ENCODE assay signal across 8 cellular contexts in the genomic region with DNA sequence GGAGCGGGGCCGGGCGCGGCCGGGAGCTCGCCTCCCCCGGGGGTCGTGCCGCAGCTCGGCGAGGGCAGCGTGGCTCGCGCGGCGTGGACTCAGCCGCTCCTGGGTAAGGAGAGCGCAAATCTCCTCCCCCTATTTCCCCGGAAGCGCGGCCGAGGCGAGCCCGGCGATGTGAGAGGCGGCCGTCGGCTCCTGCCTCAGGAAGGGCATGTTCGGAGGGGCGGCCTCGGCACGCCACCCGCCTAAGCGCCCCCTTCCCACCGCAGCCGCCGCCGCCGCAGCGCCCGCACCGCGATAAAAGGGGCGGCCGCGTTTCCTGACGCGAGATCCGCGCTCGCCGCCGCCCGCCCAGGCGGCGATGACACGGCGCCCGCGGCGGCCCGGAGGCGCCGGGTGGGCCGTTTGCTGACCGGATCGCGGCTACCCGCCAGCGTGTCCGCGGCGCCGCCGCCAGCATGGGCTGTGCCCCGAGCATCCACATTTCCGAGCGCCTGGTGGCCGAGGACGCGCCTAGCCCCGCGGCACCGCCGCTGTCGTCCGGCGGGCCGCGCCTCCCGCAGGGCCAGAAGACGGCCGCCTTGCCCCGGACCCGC. TPM values are rescaled to one million over a fixed set of nuclear protein-coding genes. Genes with fewer than 3 reads are reported as not detected.
A peak's percentile ranks its signal among the peaks of the same experiment; 100 is the strongest.
DNase-seq lines count a peak whose midpoint lies in the region; ATAC-seq and TF ChIP-seq lines count a peak whose summit lies in the region.

A gene with protein sequence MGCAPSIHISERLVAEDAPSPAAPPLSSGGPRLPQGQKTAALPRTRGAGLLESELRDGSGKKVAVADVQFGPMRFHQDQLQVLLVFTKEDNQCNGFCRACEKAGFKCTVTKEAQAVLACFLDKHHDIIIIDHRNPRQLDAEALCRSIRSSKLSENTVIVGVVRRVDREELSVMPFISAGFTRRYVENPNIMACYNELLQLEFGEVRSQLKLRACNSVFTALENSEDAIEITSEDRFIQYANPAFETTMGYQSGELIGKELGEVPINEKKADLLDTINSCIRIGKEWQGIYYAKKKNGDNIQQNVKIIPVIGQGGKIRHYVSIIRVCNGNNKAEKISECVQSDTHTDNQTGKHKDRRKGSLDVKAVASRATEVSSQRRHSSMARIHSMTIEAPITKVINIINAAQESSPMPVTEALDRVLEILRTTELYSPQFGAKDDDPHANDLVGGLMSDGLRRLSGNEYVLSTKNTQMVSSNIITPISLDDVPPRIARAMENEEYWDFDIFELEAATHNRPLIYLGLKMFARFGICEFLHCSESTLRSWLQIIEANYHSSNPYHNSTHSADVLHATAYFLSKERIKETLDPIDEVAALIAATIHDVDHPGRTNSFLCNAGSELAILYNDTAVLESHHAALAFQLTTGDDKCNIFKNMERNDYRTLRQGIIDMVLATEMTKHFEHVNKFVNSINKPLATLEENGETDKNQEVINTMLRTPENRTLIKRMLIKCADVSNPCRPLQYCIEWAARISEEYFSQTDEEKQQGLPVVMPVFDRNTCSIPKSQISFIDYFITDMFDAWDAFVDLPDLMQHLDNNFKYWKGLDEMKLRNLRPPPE (plus strand): TSS at position 146 of the 590 bp plus-strand sequence. CDS start 307 bp downstream, at position 453.

- intact Hi-C loops in activated CD8-positive, alpha-beta T cell treated with anti-CD3 and anti-CD28 coated beads for 36 hours (cut with micrococcal nuclease) = no loop called here

- CTCF ChIA-PET in activated CD8-positive, alpha-beta T cell treated with anti-CD3 and anti-CD28 coated beads for 36 hours (lab: Charles Lee) = interaction anchor here (1.2 to 1.3 kb wide), 2 partner anchors 62 to 394 kb away, joined by 3 read pairs; no protein-coding TSS in a partner anchor

- peak; percentile 77 for DNase-seq in DMS53 (lab: John Stamatoyannopoulos, UW)
- no peak for DNase-seq in DMS53 treated with DMSO at 0.1 percent for 48 hours (lab: John Stamatoyannopoulos, UW; ENCODE audit: unreplicated experiment)
- no peak for DNase-seq in Jurkat, Clone E6-1 (ENCODE audit: low read depth, low spot score)
- peak; percentile 55 for DNase-seq in activated CD8-positive, alpha-beta T cell treated with anti-CD3 and anti-CD28 coated beads for 36 hours
- no peak for DNase-seq in epithelial cell of proximal tubule (ENCODE audit: low read depth)
- DNase-seq in naive B cell = no peak
- no peak for DNase-seq in ureter (ENCODE audit: low spot score)

- no peaks in the 10 kb centered on the region for H3K9me3 Mint-ChIP-seq in activated CD8-positive, alpha-beta T cell treated with anti-CD3 and anti-CD28 coated beads for 36 hours
- H3K9me3 Mint-ChIP-seq in naive B cell = no peaks in the 10 kb centered on the region

- peak within 1 kb of the TSS; percentile 96 for H3K4me3 Mint-ChIP-seq in activated CD8-positive, alpha-beta T cell treated with anti-CD3 and anti-CD28 coated beads for 36 hours
- peak within 1 kb of the TSS; percentile 83 to 99 (median 98) for H3K4me3 Mint-ChIP-seq in naive B cell

- H3K36me3 Mint-ChIP-seq in activated CD8-positive, alpha-beta T cell treated with anti-CD3 and anti-CD28 coated beads for 36 hours (ENCODE audit: low read depth) = peaks cover 4% of the 10 kb centered on the region
- H3K36me3 Mint-ChIP-seq in naive B cell = no peaks in the 10 kb centered on the region

- peak within 1 kb of the TSS; percentile 95 for H3K27ac Mint-ChIP-seq in activated CD8-positive, alpha-beta T cell treated with anti-CD3 and anti-CD28 coated beads for 36 hours
- H3K27ac Mint-ChIP-seq in naive B cell = peak within 1 kb of the TSS; percentile 93 to 99 (median 98)

- H3K4me3 ChIP-seq in Jurkat, Clone E6-1 (ENCODE audit: low read length) = peak within 1 kb of the TSS; percentile 77
- H3K4me3 ChIP-seq in epithelial cell of proximal tubule (ENCODE audit: low read depth, low read length) = peak within 1 kb of the TSS; percentile 92

- POLR2A ChIA-PET in activated CD8-positive, alpha-beta T cell treated with anti-CD3 and anti-CD28 coated beads for 36 hours (lab: Charles Lee) = interaction anchor here (0.8 to 2.6 kb wide), 3 partner anchors 10 to 760 kb away, joined by 3 to 14 read pairs (median 3); no protein-coding TSS in a partner anchor

- H3K27me3 Mint-ChIP-seq in activated CD8-positive, alpha-beta T cell treated with anti-CD3 and anti-CD28 coated beads for 36 hours = no peaks in the 10 kb centered on the region
- H3K27me3 Mint-ChIP-seq in naive B cell = no peaks in the 10 kb centered on the region

- peak; percentile 26 for ATAC-seq in GM21737 (IDR thresholded peaks at IDR 0.05; ENCODE audit: unreplicated experiment)
- ATAC-seq in activated CD8-positive, alpha-beta T cell treated with anti-CD3 and anti-CD28 coated beads for 36 hours = peak; percentile 7
- ATAC-seq in naive B cell (ENCODE audit: low read depth in 2 of 2) = peak; percentile 1 to 2

- TF ChIP-seq CTCF in activated CD8-positive, alpha-beta T cell treated with anti-CD3 and anti-CD28 coated beads for 36 hours (IDR thresholded peaks at IDR 0.05) = no peak
- TF ChIP-seq CTCF in epithelial cell of proximal tubule (conservative IDR thresholded peaks at IDR 0.05; ENCODE audit: low read depth, low read length) = no peak

- H3K4me1 Mint-ChIP-seq in activated CD8-positive, alpha-beta T cell treated with anti-CD3 and anti-CD28 coated beads for 36 hours (ENCODE audit: low read depth) = peaks cover 48% of the 10 kb centered on the region
- H3K4me1 Mint-ChIP-seq in naive B cell = peaks cover 3 to 53% (median 47%) of the 10 kb centered on the region in 3 donors

RNA-seq across cellular contexts. Expression of the gene that starts here (rescaled TPM):
- polyA plus RNA-seq in Jurkat, Clone E6-1 (2012; ENCODE audit: insufficient read depth, insufficient read length) = 11.7 TPM
- total RNA-seq in activated CD8-positive, alpha-beta T cell treated with anti-CD3 and anti-CD28 coated beads for 36 hours = 10 to 100 TPM; 23.2 to 24.4 TPM
- 14.9 and 24.6 TPM in 2 replicates for total RNA-seq in epithelial cell of proximal tubule
- polyA plus RNA-seq in naive B cell (ENCODE audit: low read depth in 6 of 6) = 1 to 10 TPM; 3.1 to 6.5 (median 4.0) TPM
- total RNA-seq in ureter = 67.4 TPM

Comparison
In these comparisons a context has a peak if more than half of its experiments do, and no peak if none do; other contexts are left out.
1. DNase-seq: peak in DMS53 (single experiment) and activated CD8-positive, alpha-beta T cell treated with anti-CD3 and anti-CD28 coated beads for 36 hours (single experiment); none in DMS53 treated with DMSO at 0.1 percent for 48 hours (single experiment), Jurkat, Clone E6-1 (single experiment), epithelial cell of proximal tubule (single experiment), naive B cell (single experiment) and ureter (single experiment).
2. Peak in every context shown above with its lines, with median percentiles within 50 percentile points of each other: ATAC-seq.